15 cellular contexts compared by ENCODE assay signal in genomic region chr3:193620055-193620454, GRCh38. TPM values are rescaled to one million over a fixed set of nuclear protein-coding genes. Genes with fewer than 3 reads are reported as not detected.
DNase-seq lines count a peak whose midpoint lies in the region; ATAC-seq, FAIRE-seq and TF ChIP-seq lines count a peak whose summit lies in the region.
"Had no signal": no experiment of that assay in that cellular context is flagged by ENCODE, and none has a peak within 500 bp of the region (broad histone marks: within the 10 kb centered on the region; RNA-seq: fewer than 3 reads in every experiment).

No MANE protein-coding gene starts in this region.

- no peak for FAIRE-seq in GM12892 (lab: Jason Lieb, UNC)

- intact Hi-C loops in cardiac septum (cut with DNase I) = no loop called here

- peak; percentile 54 for ATAC-seq in GM18868 (IDR thresholded peaks at IDR 0.05; ENCODE audit: unreplicated experiment)
- ATAC-seq in GM21529 (IDR thresholded peaks at IDR 0.05; ENCODE audit: unreplicated experiment) = peak; percentile 61
- peak; percentile 58 for ATAC-seq in HG03432 (IDR thresholded peaks at IDR 0.05; ENCODE audit: unreplicated experiment)
- no peak for ATAC-seq in activated naive CD8-positive, alpha-beta T cell treated with anti-CD3 and anti-CD28 coated beads, Interleukin-2, amount 50 U/mL, for 24 hours

- H3K36me3 Mint-ChIP-seq in activated naive CD8-positive, alpha-beta T cell treated with anti-CD3 and anti-CD28 coated beads, Interleukin-2, amount 50 U/mL, for 24 hours (ENCODE audit: low read depth) = peaks cover 51% of the 10 kb centered on the region

- no peak for TF ChIP-seq POLR2A in GM12892 (IDR thresholded peaks at IDR 0.05; ENCODE audit: low read depth, low read length)

- peaks cover 8% of the 10 kb centered on the region for H3K4me1 Mint-ChIP-seq in activated naive CD8-positive, alpha-beta T cell treated with anti-CD3 and anti-CD28 coated beads, Interleukin-2, amount 50 U/mL, for 24 hours

- H3K27me3 Mint-ChIP-seq in activated naive CD8-positive, alpha-beta T cell treated with anti-CD3 and anti-CD28 coated beads, Interleukin-2, amount 50 U/mL, for 24 hours = no peaks in the 10 kb centered on the region

- DNase-seq in activated naive CD8-positive, alpha-beta T cell treated with anti-CD3 and anti-CD28 coated beads, Interleukin-2, amount 50 U/mL, for 24 hours = no peak
- DNase-seq in cardiac septum (ENCODE audit: low spot score) (no peak), GM12892 (ENCODE audit: insufficient read length) (no peak)
- DNase-seq in activated CD4-positive, CD25-positive, alpha-beta regulatory T cell (lab: John Stamatoyannopoulos, UW) = no peak
- DNase-seq: amniotic stem cell; C1 segment of cervical spinal cord; KBM-7; NCI-H510A treated with DMSO at 0.1 percent for 48 hours; stimulated activated CD4-positive, alpha-beta T cell treated with anti-CD3 and anti-CD28 coated beads, Interleukin-2, amount 100 ng/mL, for 24 hours; stimulated activated CD8-positive, alpha-beta memory T cell treated with anti-CD3 and anti-CD28 coated beads, Interleukin-4, amount 100 ng/mL, for 48 hours; SW 1271; thyroid gland had no signal

- no peaks in the 10 kb centered on the region for H3K9me3 Mint-ChIP-seq in activated naive CD8-positive, alpha-beta T cell treated with anti-CD3 and anti-CD28 coated beads, Interleukin-2, amount 50 U/mL, for 24 hours

- peak overlapping the region; percentile 43 for H3K27ac Mint-ChIP-seq in activated naive CD8-positive, alpha-beta T cell treated with anti-CD3 and anti-CD28 coated beads, Interleukin-2, amount 50 U/mL, for 24 hours

- no peak overlapping the region for H3K4me3 Mint-ChIP-seq in activated naive CD8-positive, alpha-beta T cell treated with anti-CD3 and anti-CD28 coated beads, Interleukin-2, amount 50 U/mL, for 24 hours

RNA-seq across cellular contexts. Expression of gene OPA1, which starts 27.0 kb away (rescaled TPM):
- 109 TPM for total RNA-seq in cardiac septum
- polyA plus RNA-seq in GM12892 (2012; ENCODE audit: missing spikeins) = 40.0 TPM
